In the genomic region with DNA sequence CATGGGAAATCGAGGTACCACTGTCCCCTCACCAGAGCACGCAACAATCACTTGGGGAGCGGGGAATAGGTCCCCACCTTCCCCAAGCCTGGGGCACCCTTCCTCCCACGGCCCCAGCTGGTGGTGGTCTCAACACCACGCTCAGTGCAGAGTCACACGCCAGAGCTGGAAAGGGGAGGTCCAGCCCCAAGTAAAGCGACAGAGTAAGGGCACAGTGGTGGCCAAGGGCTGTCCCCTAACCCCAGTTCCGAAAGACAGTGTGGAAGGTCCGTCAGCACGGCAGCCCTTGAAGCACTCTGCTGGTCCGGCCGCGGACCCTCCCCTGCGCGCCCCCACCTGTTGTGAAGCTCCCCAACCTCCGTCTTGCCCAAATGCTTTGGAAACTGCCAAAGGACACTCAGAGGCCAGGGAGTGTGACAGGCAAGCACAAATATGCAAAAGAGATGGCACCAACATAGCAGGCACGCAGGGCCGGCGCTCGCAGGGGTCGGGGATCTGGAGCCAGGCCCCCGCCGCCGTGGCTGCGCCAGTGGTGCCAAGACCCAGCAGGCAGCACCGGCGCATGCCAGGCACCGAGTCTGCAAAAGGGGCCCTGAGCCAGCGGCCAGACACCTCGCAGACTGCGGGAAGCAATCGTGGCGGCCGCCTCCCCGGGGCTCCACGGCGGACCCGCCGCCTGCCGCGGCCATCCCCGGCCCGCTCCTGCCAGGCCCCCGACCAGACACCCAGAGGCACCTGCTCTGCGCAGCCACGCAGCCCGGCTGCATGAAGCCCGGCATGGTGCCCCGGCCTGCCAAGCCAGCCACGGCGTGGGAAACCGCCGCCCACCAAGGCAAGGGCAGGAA, we compare ENCODE assay signal across 13 cellular contexts. TPM values are rescaled to one million over a fixed set of nuclear protein-coding genes. Genes with fewer than 3 reads are reported as not detected.
DNase-seq lines count a peak whose midpoint lies in the region; ATAC-seq and TF ChIP-seq lines count a peak whose summit lies in the region.
"Had no signal": no experiment of that assay in that cellular context is flagged by ENCODE, and none has a peak within 500 bp of the region (broad histone marks: within the 10 kb centered on the region; RNA-seq: fewer than 3 reads in every experiment).

No MANE protein-coding gene starts in this region.

- intact Hi-C loops in heart right ventricle (cut with DNase I) (no loop called here), Right ventricle myocardium inferior (cut with DNase I) (no loop called here), gastrocnemius medialis (cut with DNase I; ENCODE audit: low total_unique reads) (no loop called here)

- H3K4me3 Mint-ChIP-seq in activated naive CD8-positive, alpha-beta T cell treated with anti-CD3 and anti-CD28 coated beads, Interleukin-2, amount 10 ng/mL, durations not matched to agents 7 days and 5 days: no peak overlapping the region
- H3K4me3 Mint-ChIP-seq in immature natural killer cell: peak overlapping the region in 3 of 5 donors; percentile 32 to 69 (median 38)

- peak in 1 of 2 donors; percentile 18 for DNase-seq in heart right ventricle
- DNase-seq in Right ventricle myocardium inferior (ENCODE audit: missing footprints): no peak
- DNase-seq in activated naive CD8-positive, alpha-beta T cell treated with anti-CD3 and anti-CD28 coated beads, Interleukin-2, amount 10 ng/mL, durations not matched to agents 7 days and 5 days: peak; percentile 55
- DNase-seq in immature natural killer cell: peak in 2 of 3 donors; percentile 22 to 56
- no peak for DNase-seq in gastrocnemius medialis
- no peak for DNase-seq in OCI-M1 (lab: John Stamatoyannopoulos, UW)
- DNase-seq in HT-29 (ENCODE audit: low spot score): no peak
- DNase-seq: activated CD4-positive, alpha-beta T cell treated with anti-CD3 and anti-CD28 coated beads, Interleukin-2, amount 50 U/mL, for 4 hours; Calu3; islet precursor cell; NCI-H187; NCI-H524 treated with DMSO at 0.1 percent for 48 hours had no signal

- no peaks in the 10 kb centered on the region for H3K36me3 ChIP-seq in heart right ventricle
- H3K36me3 ChIP-seq in gastrocnemius medialis: no peaks in the 10 kb centered on the region

- POLR2A ChIA-PET in activated naive CD8-positive, alpha-beta T cell treated with anti-CD3 and anti-CD28 coated beads, Interleukin-2, amount 10 ng/mL, durations not matched to agents 7 days and 5 days (lab: Charles Lee): interaction anchor here (1.0 kb wide), 1 partner anchor 12 kb away, joined by 3 read pairs; no protein-coding TSS in a partner anchor

- no peak for TF ChIP-seq CTCF in heart right ventricle (IDR thresholded peaks at IDR 0.05)
- TF ChIP-seq CTCF in gastrocnemius medialis (IDR thresholded peaks at IDR 0.05 in 4 of 5, conservative IDR thresholded peaks at IDR 0.05 in 1 of 5): no peak

- WGBS in heart right ventricle, 2 donors: 58 to 71% methylated on average over 53 of the region's 53 CpGs

- H3K27me3 Mint-ChIP-seq in activated naive CD8-positive, alpha-beta T cell treated with anti-CD3 and anti-CD28 coated beads, Interleukin-2, amount 10 ng/mL, durations not matched to agents 7 days and 5 days: no peaks in the 10 kb centered on the region
- peaks cover 0 to 3% (median 3%) of the 10 kb centered on the region in 3 donors for H3K27me3 Mint-ChIP-seq in immature natural killer cell (ENCODE audit: low read depth in 3 of 3)

- peak overlapping the region in 1 of 10 donors; percentile 28 for H3K27ac ChIP-seq in heart right ventricle
- no peak overlapping the region for H3K27ac ChIP-seq in gastrocnemius medialis

- no peaks in the 10 kb centered on the region for H3K9me3 Mint-ChIP-seq in activated naive CD8-positive, alpha-beta T cell treated with anti-CD3 and anti-CD28 coated beads, Interleukin-2, amount 10 ng/mL, durations not matched to agents 7 days and 5 days
- H3K9me3 Mint-ChIP-seq in immature natural killer cell: no peaks in the 10 kb centered on the region

- peak in 6 of 8 donors; percentile 25 to 67 (median 58) for ATAC-seq in heart right ventricle
- ATAC-seq in Right ventricle myocardium inferior: no peak
- peak; percentile 37 for ATAC-seq in activated naive CD8-positive, alpha-beta T cell treated with anti-CD3 and anti-CD28 coated beads, Interleukin-2, amount 10 ng/mL, durations not matched to agents 7 days and 5 days (ENCODE audit: low read depth)
- no peak for ATAC-seq in gastrocnemius medialis
- no peak for ATAC-seq in GM19463 (IDR thresholded peaks at IDR 0.05; ENCODE audit: unreplicated experiment)

- in situ Hi-C loops in gastrocnemius medialis (cut with MboI; ENCODE audit: low sequenced_read_pairs in 4 of 4): no loop called here

- H3K36me3 Mint-ChIP-seq in activated naive CD8-positive, alpha-beta T cell treated with anti-CD3 and anti-CD28 coated beads, Interleukin-2, amount 10 ng/mL, durations not matched to agents 7 days and 5 days: no peaks in the 10 kb centered on the region
- no peaks in the 10 kb centered on the region for H3K36me3 Mint-ChIP-seq in immature natural killer cell

- H3K9me3 ChIP-seq in heart right ventricle (no peaks in the 10 kb centered on the region), gastrocnemius medialis (no peaks in the 10 kb centered on the region)

- H3K27me3 ChIP-seq in heart right ventricle (peaks cover 0 to 15% (median 8%) of the 10 kb centered on the region in 7 donors), gastrocnemius medialis (no peaks in the 10 kb centered on the region)

- peaks cover 26% of the 10 kb centered on the region for H3K4me1 Mint-ChIP-seq in activated naive CD8-positive, alpha-beta T cell treated with anti-CD3 and anti-CD28 coated beads, Interleukin-2, amount 10 ng/mL, durations not matched to agents 7 days and 5 days
- H3K4me1 Mint-ChIP-seq in immature natural killer cell: peaks cover 12 to 21% of the 10 kb centered on the region in 2 donors

- no peak for TF ChIP-seq POLR2A in gastrocnemius medialis (IDR thresholded peaks at IDR 0.05)

- no peak overlapping the region for H3K27ac Mint-ChIP-seq in activated naive CD8-positive, alpha-beta T cell treated with anti-CD3 and anti-CD28 coated beads, Interleukin-2, amount 10 ng/mL, durations not matched to agents 7 days and 5 days
- peak overlapping the region in 1 of 6 donors; percentile 79 for H3K27ac Mint-ChIP-seq in immature natural killer cell

- H3K4me3 ChIP-seq in heart right ventricle (peak overlapping the region in 7 of 10 donors; percentile 5 to 33 (median 25)), gastrocnemius medialis (peak overlapping the region in 3 of 4 donors; percentile 18 to 25 (median 21))

- H3K4me1 ChIP-seq in heart right ventricle (peaks cover 0 to 5% (median 0%) of the 10 kb centered on the region in 9 donors), gastrocnemius medialis (no peaks in the 10 kb centered on the region)

RNA-seq across cellular contexts. Expression of a gene that starts 51.6 kb away (rescaled TPM):
- total RNA-seq in heart right ventricle: 10 to 100 TPM in 2 of 10 donors, 1 to 10 TPM in 8; 1.0 to 15.9 (median 3.4) TPM
- 10 to 100 TPM; 12.9 to 36.2 TPM for polyA plus RNA-seq in heart right ventricle
- total RNA-seq in Right ventricle myocardium inferior: 16.5 TPM
- not detected for total RNA-seq in activated naive CD8-positive, alpha-beta T cell treated with anti-CD3 and anti-CD28 coated beads, Interleukin-2, amount 10 ng/mL, durations not matched to agents 7 days and 5 days
- polyA plus RNA-seq in immature natural killer cell: not detected
- 1 to 10 TPM in 2 of 4 donors, under 1 TPM in 2; 0.53 to 1.2 (median 0.84) TPM for total RNA-seq in gastrocnemius medialis
- total RNA-seq in HT-29 (2014; rRNA removed; shearing (Covaris generic)): 0.05 TPM in 1 of 2 replicates, not detected in the other

Comparison
In these comparisons a context has a peak if more than half of its experiments do, and no peak if none do; other contexts are left out.
1. ATAC-seq: peak in heart right ventricle (6 of 8) and activated naive CD8-positive, alpha-beta T cell treated with anti-CD3 and anti-CD28 coated beads, Interleukin-2, amount 10 ng/mL, durations not matched to agents 7 days and 5 days (single experiment); none in Right ventricle myocardium inferior (single experiment), gastrocnemius medialis (0 of 2) and GM19463 (single experiment).
2. DNase-seq: peak in activated naive CD8-positive, alpha-beta T cell treated with anti-CD3 and anti-CD28 coated beads, Interleukin-2, amount 10 ng/mL, durations not matched to agents 7 days and 5 days (single experiment) and immature natural killer cell (2 of 3); none in Right ventricle myocardium inferior (single experiment), gastrocnemius medialis (0 of 2), OCI-M1 (single experiment) and HT-29 (single experiment).